Comparison of ENCODE assay signal across 7 cellular contexts in the genomic region with DNA sequence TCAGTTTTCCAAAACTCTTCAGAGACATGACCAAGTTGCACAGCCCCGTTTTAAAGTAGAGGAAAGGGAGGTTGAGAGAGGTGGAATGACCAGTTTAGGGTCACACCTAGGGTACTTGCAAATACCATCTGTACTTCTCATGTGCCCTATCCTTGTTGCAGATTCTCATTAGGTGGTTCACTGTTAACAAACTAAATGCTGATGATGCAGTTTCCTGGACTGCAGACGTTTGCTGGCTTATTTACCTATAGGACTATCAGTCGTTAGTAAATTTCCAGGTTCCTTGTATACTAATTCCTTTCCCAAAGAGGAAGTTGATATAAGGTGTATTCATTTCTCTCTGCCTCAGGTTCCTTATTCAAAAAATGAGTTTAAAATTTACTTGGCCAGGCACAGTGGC. TPM values are rescaled to one million over a fixed set of nuclear protein-coding genes. Genes with fewer than 3 reads are reported as not detected.
DNase-seq lines count a peak whose midpoint lies in the region; ATAC-seq and TF ChIP-seq lines count a peak whose summit lies in the region.

No MANE protein-coding gene starts in this region.

- DNase-seq in GM12865 (ENCODE audit: low read depth) (peak; percentile 20), PC-3 (no peak), skeletal muscle cell (ENCODE audit: low read depth) (no peak), SHP77 treated with DMSO at 0.1 percent for 48 hours (lab: John Stamatoyannopoulos, UW) (no peak), uterus (no peak)

- POLR2A ChIA-PET in PC-3 (lab: Charles Lee; ENCODE audit: unreplicated experiment), result no interaction called here

- peaks cover 35% of the 10 kb centered on the region for H4K20me1 ChIP-seq in PC-3 (ENCODE audit: low read length)

- H3K9me3 ChIP-seq in PC-3 (ENCODE audit: low read length) (no peaks in the 10 kb centered on the region), endocrine pancreas (ENCODE audit: control insufficient read depth, low read length) (no peaks in the 10 kb centered on the region), uterus (no peaks in the 10 kb centered on the region)

- no peak for ATAC-seq in PC-3
- ATAC-seq in GM21619 (IDR thresholded peaks at IDR 0.05; ENCODE audit: unreplicated experiment), result no peak

- no peak overlapping the region for H2AFZ ChIP-seq in PC-3 (ENCODE audit: low read length)

- H3K4me3 ChIP-seq in GM12865 (ENCODE audit: low read depth, low read length) (peak overlapping the region; percentile 66), PC-3 (ENCODE audit: low read length) (peak overlapping the region; percentile 98), endocrine pancreas (ENCODE audit: control insufficient read depth, insufficient read depth, low read length) (peak overlapping the region; percentile 63), skeletal muscle cell (ENCODE audit: low read depth, low read length) (peak overlapping the region; percentile 89), uterus (no peak overlapping the region)

- BruUV-seq in PC-3 (replicated peaks; lab: Mats Ljungman, UMichigan), result no TSS peak

- H3K27me3 ChIP-seq in PC-3 (ENCODE audit: low read length) (no peaks in the 10 kb centered on the region), endocrine pancreas (ENCODE audit: control insufficient read depth, insufficient read depth, low read length) (no peaks in the 10 kb centered on the region), uterus (no peaks in the 10 kb centered on the region)

- peaks cover 53% of the 10 kb centered on the region for H3K79me2 ChIP-seq in PC-3 (ENCODE audit: low read length)

- no peaks in the 10 kb centered on the region for H3K9me2 ChIP-seq in PC-3 (replicated peaks; ENCODE audit: low read length)

- H3K4me1 ChIP-seq in PC-3 (ENCODE audit: insufficient read depth, low read length) (peaks cover 18% of the 10 kb centered on the region), endocrine pancreas (ENCODE audit: control insufficient read depth, insufficient read depth, low read length) (peaks cover 18% of the 10 kb centered on the region), uterus (peaks cover 0 to 6% of the 10 kb centered on the region in 2 donors)

- no peak for TF ChIP-seq POLR2A in uterus (IDR thresholded peaks at IDR 0.05)

- H3F3A ChIP-seq in PC-3 (ENCODE audit: low read length, unreplicated experiment), result no peaks in the 10 kb centered on the region

- TF ChIP-seq CTCF in GM12865 (IDR thresholded peaks at IDR 0.05; ENCODE audit: insufficient read depth, low read depth, low read length, missing control alignments) (no peak), PC-3 (conservative IDR thresholded peaks at IDR 0.05; ENCODE audit: low read depth, low read length) (no peak), uterus (IDR thresholded peaks at IDR 0.05) (no peak)

- intact Hi-C loops in PC-3 (cut with micrococcal nuclease) (loop anchor here (2.0 to 5.0 kb wide), 3 partner anchors 35 to 150 kb away; a partner anchor contains a TSS), uterus (cut with DNase I; ENCODE audit: low total_unique reads) (loop anchor here (5.0 kb wide), 1 partner anchor 85 kb away; no protein-coding TSS in a partner anchor)

- peak overlapping the region; percentile 97 for H3K4me2 ChIP-seq in PC-3 (ENCODE audit: low read length)

- peaks cover 21% of the 10 kb centered on the region; the same call in 1 of the 2 replicates for H3K36me3 ChIP-seq in PC-3 (ENCODE audit: low read depth, low read length)
- H3K36me3 ChIP-seq in endocrine pancreas (ENCODE audit: control insufficient read depth, insufficient read depth, low read length), result no peaks in the 10 kb centered on the region
- H3K36me3 ChIP-seq in uterus, result no peaks in the 10 kb centered on the region

- H3K9ac ChIP-seq in PC-3 (ENCODE audit: low read length), result peak overlapping the region; percentile 91; the same call in 1 of the 2 replicates
- H3K9ac ChIP-seq in endocrine pancreas (ENCODE audit: control insufficient read depth, insufficient read depth, low read length), result no peak overlapping the region

- H3K27ac ChIP-seq in PC-3 (ENCODE audit: low read length), result no peak overlapping the region
- H3K27ac ChIP-seq in uterus, result no peak overlapping the region

- CTCF ChIA-PET in PC-3 (lab: Charles Lee), result no interaction called here

RNA-seq across cellular contexts. Expression of a gene that starts 1.4 kb away (rescaled TPM):
- total RNA-seq in PC-3 (2014; rRNA removed) (24.5 and 29.9 TPM in 2 replicates), uterus (10 to 100 TPM; 20.0 to 92.0 (median 40.6) TPM)

RNA-seq across cellular contexts. Expression of a gene that starts 41.8 kb away (rescaled TPM):
- 185 and 207 TPM in 2 replicates for total RNA-seq in PC-3 (2014; rRNA removed)
- 100 to 1,000 TPM; 135 to 631 (median 268) TPM for total RNA-seq in uterus

RNA-seq across cellular contexts. Expression of a gene that starts 42.1 kb away (rescaled TPM):
- total RNA-seq in PC-3 (2014; rRNA removed), result 410 and 505 TPM in 2 replicates
- 1,000 to 10,000 TPM in 1 of 4 donors, 100 to 1,000 TPM in 3; 226 to 1,465 (median 466) TPM for total RNA-seq in uterus

Comparison
In these comparisons a context has a peak if more than half of its experiments do, and no peak if none do; other contexts are left out.
1. H3K4me3 ChIP-seq: peak in GM12865 (single experiment), PC-3 (single experiment), endocrine pancreas (single experiment) and skeletal muscle cell (single experiment); none in uterus (0 of 2).